In genomic region chr10:63384001-63384400, GRCh38 we compare ENCODE assay signal across 22 cellular contexts.
A peak's percentile ranks its signal among the peaks of the same experiment; 100 is the strongest.
DNase-seq lines count a peak whose midpoint lies in the region; ATAC-seq and TF ChIP-seq lines count a peak whose summit lies in the region.
"Had no signal": no experiment of that assay in that cellular context is flagged by ENCODE, and none has a peak within 500 bp of the region (broad histone marks: within the 10 kb centered on the region; RNA-seq: fewer than 3 reads in every experiment).

No MANE protein-coding gene starts in this region.

- no peak overlapping the region for H3K27ac Mint-ChIP-seq in activated naive CD8-positive, alpha-beta T cell treated with anti-CD3 and anti-CD28 coated beads, Interleukin-2, amount 50 U/mL, for 24 hours
- H3K27ac Mint-ChIP-seq: CD4-positive, CD25-positive, alpha-beta regulatory T cell; HFFc6 had no signal

- peaks cover 9% of the 10 kb centered on the region for H3K36me3 Mint-ChIP-seq in activated naive CD8-positive, alpha-beta T cell treated with anti-CD3 and anti-CD28 coated beads, Interleukin-2, amount 50 U/mL, for 24 hours (ENCODE audit: low read depth)

- no peak for TF ChIP-seq CTCF in foreskin fibroblast (IDR thresholded peaks at IDR 0.05; ENCODE audit: low read depth, low read length)

- H3K9me3 Mint-ChIP-seq in activated naive CD8-positive, alpha-beta T cell treated with anti-CD3 and anti-CD28 coated beads, Interleukin-2, amount 50 U/mL, for 24 hours = no peaks in the 10 kb centered on the region
- H3K9me3 Mint-ChIP-seq: CD8-positive, alpha-beta memory T cell; HFFc6 had no signal

- H3K27me3 Mint-ChIP-seq in activated naive CD8-positive, alpha-beta T cell treated with anti-CD3 and anti-CD28 coated beads, Interleukin-2, amount 50 U/mL, for 24 hours = no peaks in the 10 kb centered on the region
- H3K27me3 Mint-ChIP-seq: CD4-positive, CD25-positive, alpha-beta regulatory T cell; CD8-positive, alpha-beta memory T cell had no signal

- peak; percentile 19 for DNase-seq in EH (ENCODE audit: low read depth)
- peak; percentile 32 for DNase-seq in ELR (ENCODE audit: low read depth)
- peak; percentile 3 for DNase-seq in MV-4-11 (lab: John Stamatoyannopoulos, UW)
- peak; percentile 21 to 48 for DNase-seq in foreskin fibroblast
- DNase-seq in activated naive CD8-positive, alpha-beta T cell treated with anti-CD3 and anti-CD28 coated beads, Interleukin-2, amount 50 U/mL, for 24 hours = no peak
- DNase-seq in stimulated activated CD4-positive, alpha-beta T cell treated with anti-CD3 and anti-CD28 coated beads, Interleukin-4, amount 100 ng/mL, for 1 hour = no peak
- DNase-seq: ACHN; BE2C; C1 segment of cervical spinal cord; CD4-positive, CD25-positive, alpha-beta regulatory T cell; CD8-positive, alpha-beta memory T cell; COR-L47; DMS 273 treated with DMSO at 0.1 percent for 48 hours; DMS53; DND-41; GDM1; GOT3; H7; HFFc6 had no signal

- peaks cover 35% of the 10 kb centered on the region for H3K4me1 Mint-ChIP-seq in activated naive CD8-positive, alpha-beta T cell treated with anti-CD3 and anti-CD28 coated beads, Interleukin-2, amount 50 U/mL, for 24 hours

- no peak overlapping the region for H3K4me3 ChIP-seq in foreskin fibroblast (ENCODE audit: low read depth in 1 of 2, low read length in 2 of 2)

- H3K4me3 Mint-ChIP-seq in activated naive CD8-positive, alpha-beta T cell treated with anti-CD3 and anti-CD28 coated beads, Interleukin-2, amount 50 U/mL, for 24 hours = no peak overlapping the region
- H3K4me3 Mint-ChIP-seq: CD4-positive, CD25-positive, alpha-beta regulatory T cell; CD8-positive, alpha-beta memory T cell; HFFc6 had no signal

- ATAC-seq in activated naive CD8-positive, alpha-beta T cell treated with anti-CD3 and anti-CD28 coated beads, Interleukin-2, amount 50 U/mL, for 24 hours = no peak
- ATAC-seq in HG03159 (IDR thresholded peaks at IDR 0.05; ENCODE audit: unreplicated experiment) = no peak
- ATAC-seq: HCT116, HepG2 had no signal

Comparison
In these comparisons a context has a peak if more than half of its experiments do, and no peak if none do; other contexts are left out.
1. DNase-seq: peak in EH (single experiment), ELR (single experiment), MV-4-11 (single experiment) and foreskin fibroblast (2 of 2); none in activated naive CD8-positive, alpha-beta T cell treated with anti-CD3 and anti-CD28 coated beads, Interleukin-2, amount 50 U/mL, for 24 hours (single experiment) and stimulated activated CD4-positive, alpha-beta T cell treated with anti-CD3 and anti-CD28 coated beads, Interleukin-4, amount 100 ng/mL, for 1 hour (single experiment).